Comparison of ENCODE assay signal across 24 cellular contexts in genomic region chr20:50049442-50050026, GRCh38.
A peak's percentile ranks its signal among the peaks of the same experiment; 100 is the strongest.
DNase-seq lines count a peak whose midpoint lies in the region; ATAC-seq, FAIRE-seq and TF ChIP-seq lines count a peak whose summit lies in the region.
"Had no signal": no experiment of that assay in that cellular context is flagged by ENCODE, and none has a peak within 500 bp of the region (broad histone marks: within the 10 kb centered on the region; RNA-seq: fewer than 3 reads in every experiment).

No MANE protein-coding gene starts in this region.

- H3K79me2 ChIP-seq in GM12878 (ENCODE audit: control insufficient read depth, insufficient read depth, low read length), result no peaks in the 10 kb centered on the region

- no peak overlapping the region for H2BK120ac ChIP-seq in neuronal stem cell (ENCODE audit: low read depth, low read length)

- DNase-seq in CD14-positive monocyte (ENCODE audit: low spot score) (no peak), MG63 (peak; percentile 60), GM12878 (ENCODE audit: low read depth, low spot score) (no peak), neuronal stem cell (ENCODE audit: low spot score) (no peak), dorsolateral prefrontal cortex (no peak), dermis blood vessel endothelial cell (no peak)
- DNase-seq: activated CD4-positive, CD25-positive, alpha-beta regulatory T cell treated with anti-CD3 and anti-CD28 coated beads, Interleukin-2, amount 50 U/mL, for 72 hours; activated naive CD4-positive, alpha-beta T cell treated with anti-CD3 and anti-CD28 coated beads, Interleukin-2, amount 10 ng/mL, durations not matched to agents 7 days and 5 days; activated T-cell treated with anti-CD3 and anti-CD28 coated beads, Interleukin-2, amount 50 U/mL, for 72 hours; CD4-positive, alpha-beta memory T cell; cortex of kidney; heart left ventricle; HFFc6; Karpas-422; NCI-H1105 treated with DMSO at 0.1 percent for 48 hours; NCI-H2081; NCI-H510A treated with DMSO at 0.1 percent for 48 hours; stimulated activated CD4-positive, alpha-beta T cell treated with anti-CD3 and anti-CD28 coated beads, Interleukin-1b, Interleukin-23, amount 100 ng/mL, for 48 hours; T1000; testis had no signal

- H3K9me3 ChIP-seq in MG63 (peaks cover 8% of the 10 kb centered on the region), GM12878 (replicated peaks; ENCODE audit: control insufficient read depth, insufficient read depth, low read length) (no peaks in the 10 kb centered on the region), neuronal stem cell (replicated peaks in 1 of 2; ENCODE audit: control insufficient read depth in 2 of 2, insufficient read depth in 1 of 2, low read depth in 1 of 2, low read length in 2 of 2) (no peaks in the 10 kb centered on the region)
- H3K9me3 ChIP-seq: heart left ventricle, testis had no signal

- H4K20me1 ChIP-seq in GM12878 (ENCODE audit: control insufficient read depth, insufficient read depth), result no peaks in the 10 kb centered on the region

- TF ChIP-seq EP300 in GM12878 (IDR thresholded peaks at IDR 0.05; ENCODE audit: borderline replicate concordance in 1 of 2, control insufficient read depth in 1 of 2, low read depth in 2 of 2, low read length in 2 of 2), result no peak

- H3K9me3 Mint-ChIP-seq in CD14-positive monocyte, result peaks cover 0 to 3% (median 0%) of the 10 kb centered on the region in 7 donors
- H3K9me3 Mint-ChIP-seq: activated naive CD4-positive, alpha-beta T cell treated with anti-CD3 and anti-CD28 coated beads, Interleukin-2, amount 10 ng/mL, durations not matched to agents 7 days and 5 days; activated T-cell treated with anti-CD3 and anti-CD28 coated beads, Interleukin-2, amount 50 U/mL, for 72 hours; HFFc6 had no signal

- H3K23ac ChIP-seq in neuronal stem cell (ENCODE audit: low read depth, low read length, poor library complexity), result no peak overlapping the region

- no peak overlapping the region for H2BK12ac ChIP-seq in neuronal stem cell (ENCODE audit: low read length)

- H2AFZ ChIP-seq in GM12878 (ENCODE audit: control insufficient read depth, low read depth, low read length), result no peak overlapping the region
- no peak overlapping the region for H2AFZ ChIP-seq in neuronal stem cell (ENCODE audit: low read length)

- H2AK5ac ChIP-seq in neuronal stem cell (ENCODE audit: low read depth, low read length), result peak overlapping the region; percentile 3

- peaks cover 0 to 6% (median 0%) of the 10 kb centered on the region in 3 donors for H3K27me3 Mint-ChIP-seq in CD14-positive monocyte (ENCODE audit: low read depth in 3 of 3)

- peaks cover 46% of the 10 kb centered on the region for H3K4me1 Mint-ChIP-seq in CD14-positive monocyte

- SMC1A ChIA-PET in GM12878 (lab: Charles Lee; ENCODE audit: uncharacterized antibody, unreplicated experiment), result interaction anchor here (0.8 to 1.1 kb wide), 6 partner anchors 13 to 145 kb away, joined by 3 to 5 read pairs (median 4); no protein-coding TSS in a partner anchor

- H3K27ac Mint-ChIP-seq in CD14-positive monocyte, result peak overlapping the region; percentile 68 to 89 (median 82)
- H3K27ac Mint-ChIP-seq: activated naive CD4-positive, alpha-beta T cell treated with anti-CD3 and anti-CD28 coated beads, Interleukin-2, amount 10 ng/mL, durations not matched to agents 7 days and 5 days; activated T-cell treated with anti-CD3 and anti-CD28 coated beads, Interleukin-2, amount 50 U/mL, for 72 hours; CD4-positive, alpha-beta memory T cell had no signal

- H3K18ac ChIP-seq in neuronal stem cell (ENCODE audit: low read length), result no peak overlapping the region

- no peaks in the 10 kb centered on the region for H3K36me3 Mint-ChIP-seq in CD14-positive monocyte
- H3K36me3 Mint-ChIP-seq: activated naive CD4-positive, alpha-beta T cell treated with anti-CD3 and anti-CD28 coated beads, Interleukin-2, amount 10 ng/mL, durations not matched to agents 7 days and 5 days; CD4-positive, alpha-beta memory T cell; mesothelial cell of epicardium had no signal

- in situ Hi-C loops in GM12878 (cut with MboI), result no loop called here

- no peaks in the 10 kb centered on the region for H3K36me3 ChIP-seq in MG63
- no peaks in the 10 kb centered on the region for H3K36me3 ChIP-seq in GM12878 (ENCODE audit: control insufficient read depth in 2 of 2, insufficient read depth in 2 of 2, low read length in 1 of 2)
- no peaks in the 10 kb centered on the region for H3K36me3 ChIP-seq in neuronal stem cell (replicated peaks in 1 of 2; ENCODE audit: control insufficient read depth in 2 of 2, insufficient read depth in 2 of 2, low read length in 2 of 2)
- H3K36me3 ChIP-seq: heart left ventricle had no signal

- no peak overlapping the region for H3K9ac ChIP-seq in GM12878 (ENCODE audit: control insufficient read depth, insufficient read depth, low read length)
- no peak overlapping the region for H3K9ac ChIP-seq in neuronal stem cell (ENCODE audit: low read depth, low read length, poor library complexity)

- H3K27ac ChIP-seq in GM12878 (ENCODE audit: control insufficient read depth, insufficient read depth) (no peak overlapping the region), neuronal stem cell (replicated peaks; ENCODE audit: low read length) (no peak overlapping the region), dorsolateral prefrontal cortex (no peak overlapping the region)

- H3K4me2 ChIP-seq in GM12878 (ENCODE audit: control insufficient read depth, insufficient read depth), result no peak overlapping the region
- H3K4me2 ChIP-seq in neuronal stem cell (ENCODE audit: insufficient read depth, low read length, poor library complexity, severe bottlenecking), result no peak overlapping the region

- intact Hi-C loops in CD14-positive monocyte (cut with micrococcal nuclease), result loop anchor here in 1 of 2 donors (5.0 kb wide), 1 partner anchor 47 kb away; no protein-coding TSS in a partner anchor
- intact Hi-C loops in GM12878 (cut with micrococcal nuclease; ENCODE audit: unreplicated experiment), result no loop called here
- intact Hi-C loops in dorsolateral prefrontal cortex (cut with DNase I), result no loop called here

- TF ChIP-seq CTCF in CD14-positive monocyte (IDR thresholded peaks at IDR 0.05), result no peak
- no peak for TF ChIP-seq CTCF in GM12878 (IDR thresholded peaks at IDR 0.05 in 2 of 3, conservative IDR thresholded peaks at IDR 0.05 in 1 of 3; ENCODE audit: control insufficient read depth in 2 of 3, extremely low read depth in 1 of 3, insufficient read depth in 1 of 3, low read depth in 3 of 3, low read length in 3 of 3)
- no peak for TF ChIP-seq CTCF in dorsolateral prefrontal cortex (IDR thresholded peaks at IDR 0.05 in 54 of 56, conservative IDR thresholded peaks at IDR 0.05 in 2 of 56; ENCODE audit: low read depth in 1 of 56, partially characterized antibody in 56 of 56)

- no TSS peak for BruUV-seq in GM12878 (replicated peaks; lab: Mats Ljungman, UMichigan)

- no peak for FAIRE-seq in GM12878 (lab: Jason Lieb, UNC)
- FAIRE-seq: endothelial cell of umbilical vein had no signal

- no peak for TF ChIP-seq RAD21 in GM12878 (IDR thresholded peaks at IDR 0.05; ENCODE audit: insufficient read depth, low read depth, low read length)

- CTCF ChIA-PET in GM12878 (lab: Yijun Ruan, JAX), result interaction anchor here (1.4 to 1.7 kb wide), 3 partner anchors 22 to 84 kb away, joined by 3 to 5 read pairs (median 5); no protein-coding TSS in a partner anchor

- peak overlapping the region; percentile 42 for H2BK5ac ChIP-seq in neuronal stem cell (ENCODE audit: low read length)

- ATAC-seq in GM12878, result peak; percentile 76
- ATAC-seq in GM18519 (IDR thresholded peaks at IDR 0.05; ENCODE audit: low FRiP score, unreplicated experiment), result no peak
- ATAC-seq in GM19023 (IDR thresholded peaks at IDR 0.05; ENCODE audit: unreplicated experiment), result no peak
- ATAC-seq: heart left ventricle had no signal

- no peak for TF ChIP-seq POLR2A in GM12878 (IDR thresholded peaks at IDR 0.05; ENCODE audit: low read depth, low read length)

- no peak overlapping the region for H3K14ac ChIP-seq in neuronal stem cell (ENCODE audit: low read length)

- H3K79me1 ChIP-seq in neuronal stem cell (ENCODE audit: low read depth, low read length), result peaks cover 1% of the 10 kb centered on the region

- H3K4me1 ChIP-seq in GM12878 (ENCODE audit: control insufficient read depth, insufficient read depth, low read length), result peaks cover 15% of the 10 kb centered on the region
- peaks cover 0 to 5% of the 10 kb centered on the region in 2 donors for H3K4me1 ChIP-seq in neuronal stem cell (ENCODE audit: control insufficient read depth in 2 of 2, insufficient read depth in 1 of 2, low read depth in 1 of 2, low read length in 2 of 2)

- no peak overlapping the region for H3K4me3 ChIP-seq in MG63
- no peak overlapping the region for H3K4me3 ChIP-seq in GM12878
- no peak overlapping the region for H3K4me3 ChIP-seq in neuronal stem cell (ENCODE audit: low read length in 2 of 2)
- no peak overlapping the region for H3K4me3 ChIP-seq in dorsolateral prefrontal cortex
- H3K4me3 ChIP-seq: heart left ventricle, testis had no signal

- no peak overlapping the region for H3K4me3 Mint-ChIP-seq in CD14-positive monocyte
- H3K4me3 Mint-ChIP-seq: activated naive CD4-positive, alpha-beta T cell treated with anti-CD3 and anti-CD28 coated beads, Interleukin-2, amount 10 ng/mL, durations not matched to agents 7 days and 5 days; CD4-positive, alpha-beta memory T cell; HFFc6; mesothelial cell of epicardium had no signal

- RAD21 ChIA-PET in GM12878 (lab: Charles Lee; ENCODE audit: unreplicated experiment), result interaction anchor here (1.1 to 1.6 kb wide), 2 partner anchors 22 to 70 kb away, joined by 4 read pairs; no protein-coding TSS in a partner anchor

- POLR2A ChIA-PET in GM12878 (lab: Charles Lee), result no interaction called here

- H3K4ac ChIP-seq in neuronal stem cell (ENCODE audit: low read length), result no peak overlapping the region

- WGBS in GM12878 (ENCODE audit: insufficient coverage, insufficient replicate concordance, low lambda C conversion rate, missing lambda C conversion rate), result 58% methylated on average over 10 of the region's 10 CpGs
- no CpG with 5 or more reads among the region's 10 CpGs for WGBS in neuronal stem cell (ENCODE audit: extremely low coverage in 2 of 2, insufficient read length in 2 of 2, insufficient replicate concordance in 1 of 2), 2 donors

- H2BK15ac ChIP-seq in neuronal stem cell (ENCODE audit: low read length), result no peak overlapping the region

- no peak overlapping the region for H4K91ac ChIP-seq in neuronal stem cell (ENCODE audit: low read depth, low read length, poor library complexity)

- H4K8ac ChIP-seq in neuronal stem cell (ENCODE audit: low read depth, low read length), result no peak overlapping the region

- H3K27me3 ChIP-seq in MG63 (no peaks in the 10 kb centered on the region), GM12878 (replicated peaks in 1 of 2; ENCODE audit: control insufficient read depth in 2 of 2, insufficient read depth in 2 of 2, low read length in 1 of 2) (no peaks in the 10 kb centered on the region), neuronal stem cell (ENCODE audit: control insufficient read depth in 3 of 3, insufficient read depth in 3 of 3, low read depth in 1 of 3, low read length in 3 of 3) (no peaks in the 10 kb centered on the region), dorsolateral prefrontal cortex (no peaks in the 10 kb centered on the region)
- H3K27me3 ChIP-seq: heart left ventricle, testis had no signal

TF ChIP-seq in GM12878, 131 proteins besides CTCF, POLR2A, EP300 and RAD21 (continues in another document):
- no peak for TF ChIP-seq ZBED1 (IDR thresholded peaks at IDR 0.05; ENCODE audit: borderline replicate concordance)
- no peak for TF ChIP-seq BHLHE40 (IDR thresholded peaks at IDR 0.05; ENCODE audit: borderline replicate concordance in 1 of 2, low read depth in 2 of 2, low read length in 1 of 2)
